In the genomic region with DNA sequence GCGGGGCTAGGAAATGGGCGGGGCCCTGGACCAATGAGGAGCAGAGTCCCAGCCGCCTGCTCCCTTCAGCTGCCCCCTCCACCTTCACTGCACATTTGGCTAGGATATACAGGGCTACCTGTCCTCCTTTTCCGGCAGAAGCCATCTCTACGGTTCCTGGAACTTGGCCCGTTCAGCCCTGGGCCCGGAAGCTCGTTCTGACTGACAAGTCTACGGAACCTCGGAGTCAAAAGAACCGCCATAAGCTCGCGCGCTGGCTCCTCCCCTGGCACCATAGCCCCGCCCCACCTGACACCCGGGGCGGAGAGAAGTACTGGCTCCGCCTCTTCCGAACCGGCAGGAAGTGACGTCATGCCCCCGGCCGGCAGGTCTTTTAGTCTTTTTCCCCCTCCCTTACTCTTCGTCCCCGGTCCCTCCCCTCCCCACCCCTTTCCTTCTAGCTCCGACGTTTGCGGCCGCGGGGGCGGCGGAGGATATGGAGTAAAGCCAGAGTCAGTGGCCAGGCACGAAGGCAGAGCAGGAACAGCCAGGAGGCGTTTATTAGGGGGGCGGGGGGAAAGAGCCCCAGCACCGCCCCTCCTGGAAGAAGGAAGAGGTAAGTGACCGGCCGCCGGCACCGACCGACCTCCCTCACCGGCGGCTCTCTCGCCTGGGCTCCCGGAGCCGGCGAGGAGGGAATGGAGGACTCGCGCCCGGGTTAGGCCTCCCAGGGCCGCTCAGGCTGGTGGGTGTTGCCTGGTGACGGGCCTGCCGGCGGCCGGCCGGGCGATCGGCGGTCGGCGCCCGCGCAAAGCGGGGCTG, we compare ENCODE assay signal across 8 cellular contexts. TPM values are rescaled to one million over a fixed set of nuclear protein-coding genes. Genes with fewer than 3 reads are reported as not detected.
A peak's percentile ranks its signal among the peaks of the same experiment; 100 is the strongest.
DNase-seq lines count a peak whose midpoint lies in the region; ATAC-seq and TF ChIP-seq lines count a peak whose summit lies in the region.

A gene (minus strand): TSS at position 278 of the 801 bp plus-strand sequence. CDS start 3 bp downstream, at position 275.
A gene with protein sequence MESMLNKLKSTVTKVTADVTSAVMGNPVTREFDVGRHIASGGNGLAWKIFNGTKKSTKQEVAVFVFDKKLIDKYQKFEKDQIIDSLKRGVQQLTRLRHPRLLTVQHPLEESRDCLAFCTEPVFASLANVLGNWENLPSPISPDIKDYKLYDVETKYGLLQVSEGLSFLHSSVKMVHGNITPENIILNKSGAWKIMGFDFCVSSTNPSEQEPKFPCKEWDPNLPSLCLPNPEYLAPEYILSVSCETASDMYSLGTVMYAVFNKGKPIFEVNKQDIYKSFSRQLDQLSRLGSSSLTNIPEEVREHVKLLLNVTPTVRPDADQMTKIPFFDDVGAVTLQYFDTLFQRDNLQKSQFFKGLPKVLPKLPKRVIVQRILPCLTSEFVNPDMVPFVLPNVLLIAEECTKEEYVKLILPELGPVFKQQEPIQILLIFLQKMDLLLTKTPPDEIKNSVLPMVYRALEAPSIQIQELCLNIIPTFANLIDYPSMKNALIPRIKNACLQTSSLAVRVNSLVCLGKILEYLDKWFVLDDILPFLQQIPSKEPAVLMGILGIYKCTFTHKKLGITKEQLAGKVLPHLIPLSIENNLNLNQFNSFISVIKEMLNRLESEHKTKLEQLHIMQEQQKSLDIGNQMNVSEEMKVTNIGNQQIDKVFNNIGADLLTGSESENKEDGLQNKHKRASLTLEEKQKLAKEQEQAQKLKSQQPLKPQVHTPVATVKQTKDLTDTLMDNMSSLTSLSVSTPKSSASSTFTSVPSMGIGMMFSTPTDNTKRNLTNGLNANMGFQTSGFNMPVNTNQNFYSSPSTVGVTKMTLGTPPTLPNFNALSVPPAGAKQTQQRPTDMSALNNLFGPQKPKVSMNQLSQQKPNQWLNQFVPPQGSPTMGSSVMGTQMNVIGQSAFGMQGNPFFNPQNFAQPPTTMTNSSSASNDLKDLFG (plus strand): TSS at position 376 of the 801 bp plus-strand sequence. CDS start 15,794 bp downstream, outside the sequence.

- H3K4me3 Mint-ChIP-seq in activated T-cell treated with anti-CD3 and anti-CD28 coated beads, Interleukin-2, amount 50 U/mL, for 24 hours, result peak within 1 kb of the TSS; percentile 97

- peak within 1 kb of the TSS; percentile 88 for H3K4me3 ChIP-seq in epithelial cell of proximal tubule (ENCODE audit: low read depth, low read length)

- TF ChIP-seq CTCF in epithelial cell of proximal tubule (conservative IDR thresholded peaks at IDR 0.05; ENCODE audit: low read depth, low read length), result no peak

- peaks cover 23% of the 10 kb centered on the region for H3K36me3 Mint-ChIP-seq in activated T-cell treated with anti-CD3 and anti-CD28 coated beads, Interleukin-2, amount 50 U/mL, for 24 hours (ENCODE audit: low read depth)

- peak; percentile 87 for ATAC-seq in GM21619 (IDR thresholded peaks at IDR 0.05; ENCODE audit: unreplicated experiment)

- DNase-seq in DMS153 treated with DMSO at 0.1 percent for 48 hours (lab: John Stamatoyannopoulos, UW; ENCODE audit: unreplicated experiment), result peak; percentile 85
- peak; percentile 85 for DNase-seq in OCI-M2 (lab: John Stamatoyannopoulos, UW; ENCODE audit: unreplicated experiment)
- DNase-seq in activated T-cell treated with anti-CD3 and anti-CD28 coated beads, Interleukin-2, amount 50 U/mL, for 24 hours, result peak; percentile 96
- peak; percentile 81 for DNase-seq in epithelial cell of proximal tubule (ENCODE audit: low read depth)
- peak; percentile 96 for DNase-seq in mucosa of gallbladder (ENCODE audit: low spot score)
- DNase-seq in stimulated activated CD8-positive, alpha-beta memory T cell treated with anti-CD3 and anti-CD28 coated beads, Interleukin-4, amount 100 ng/mL, for 24 hours (ENCODE audit: low read depth), result peak; percentile 93

- no peaks in the 10 kb centered on the region for H3K27me3 Mint-ChIP-seq in activated T-cell treated with anti-CD3 and anti-CD28 coated beads, Interleukin-2, amount 50 U/mL, for 24 hours

- TF ChIP-seq EP300 in Ishikawa (IDR thresholded peaks at IDR 0.05; ENCODE audit: borderline replicate concordance), result no peak

- H3K4me1 Mint-ChIP-seq in activated T-cell treated with anti-CD3 and anti-CD28 coated beads, Interleukin-2, amount 50 U/mL, for 24 hours (ENCODE audit: low read depth), result peaks cover 32% of the 10 kb centered on the region

- TF ChIP-seq RAD21 in Ishikawa (IDR thresholded peaks at IDR 0.05; ENCODE audit: low read depth), result no peak

- H3K9me3 Mint-ChIP-seq in activated T-cell treated with anti-CD3 and anti-CD28 coated beads, Interleukin-2, amount 50 U/mL, for 24 hours, result no peaks in the 10 kb centered on the region

- H3K27ac Mint-ChIP-seq in activated T-cell treated with anti-CD3 and anti-CD28 coated beads, Interleukin-2, amount 50 U/mL, for 24 hours, result peak within 1 kb of the TSS; percentile 99

TF ChIP-seq in Ishikawa, 13 proteins besides CTCF, POLR2A, EP300 and RAD21:
- TF ChIP-seq CREB1 (IDR thresholded peaks at IDR 0.05; ENCODE audit: low read depth) (peak; percentile 38; the same call in 1 of the 2 replicates), YY1 (IDR thresholded peaks at IDR 0.05; ENCODE audit: low read depth) (0 out of 2 replicates have a peak, but pooled peaks have one; percentile 51), TAF1 (IDR thresholded peaks at IDR 0.05; ENCODE audit: low read depth) (peak; percentile 52), ZBTB7A (IDR thresholded peaks at IDR 0.05; ENCODE audit: low read depth) (no peak), NFIC (IDR thresholded peaks at IDR 0.05) (peak; percentile 50), CEBPB (IDR thresholded peaks at IDR 0.05) (no peak), EGR1 (IDR thresholded peaks at IDR 0.05) (peak; percentile 90)
- TF ChIP-seq, protein P1, sequence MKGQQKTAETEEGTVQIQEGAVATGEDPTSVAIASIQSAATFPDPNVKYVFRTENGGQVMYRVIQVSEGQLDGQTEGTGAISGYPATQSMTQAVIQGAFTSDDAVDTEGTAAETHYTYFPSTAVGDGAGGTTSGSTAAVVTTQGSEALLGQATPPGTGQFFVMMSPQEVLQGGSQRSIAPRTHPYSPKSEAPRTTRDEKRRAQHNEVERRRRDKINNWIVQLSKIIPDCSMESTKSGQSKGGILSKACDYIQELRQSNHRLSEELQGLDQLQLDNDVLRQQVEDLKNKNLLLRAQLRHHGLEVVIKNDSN (IDR thresholded peaks at IDR 0.05), result no peak

RNA-seq across cellular contexts. Expression of the first gene that starts in this region (rescaled TPM):
- 1.0 and 3.4 TPM in 2 replicates for total RNA-seq in epithelial cell of proximal tubule
- total RNA-seq in mucosa of gallbladder, result 2.1 TPM

RNA-seq across cellular contexts. Expression of the second gene that starts in this region (rescaled TPM):
- total RNA-seq in epithelial cell of proximal tubule, result 24.6 and 28.9 TPM in 2 replicates
- total RNA-seq in mucosa of gallbladder, result 50.5 TPM

Comparison
In these comparisons a context has a peak if more than half of its experiments do, and no peak if none do; other contexts are left out.
1. Peak in every context shown above with its lines: DNase-seq, ATAC-seq and H3K4me3 ChIP-seq.